In the genomic region with DNA sequence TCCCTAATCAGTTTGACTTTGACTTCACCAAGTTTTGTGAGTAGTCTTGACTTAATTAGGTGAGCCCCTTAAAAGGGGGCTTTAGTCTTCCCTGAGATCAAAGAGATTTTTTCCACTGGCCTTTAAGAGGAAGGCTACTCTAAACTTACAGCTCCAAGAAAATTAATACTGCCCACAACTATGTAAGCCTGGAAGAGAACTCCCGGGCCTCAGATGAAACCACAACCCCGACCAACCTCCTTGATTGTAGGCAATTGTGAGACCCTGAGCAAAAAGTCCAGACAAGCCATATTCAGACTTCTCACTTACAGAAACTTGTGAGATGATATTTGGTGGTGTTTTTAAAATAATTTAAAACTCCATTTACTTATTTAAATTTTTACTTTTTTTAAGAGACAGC, we compare ENCODE assay signal across 17 cellular contexts. TPM values are rescaled to one million over a fixed set of nuclear protein-coding genes. Genes with fewer than 3 reads are reported as not detected.
DNase-seq lines count a peak whose midpoint lies in the region; ATAC-seq, FAIRE-seq and TF ChIP-seq lines count a peak whose summit lies in the region.
"Had no signal": no experiment of that assay in that cellular context is flagged by ENCODE, and none has a peak within 500 bp of the region (broad histone marks: within the 10 kb centered on the region; RNA-seq: fewer than 3 reads in every experiment).

No MANE protein-coding gene starts in this region.

- no peaks in the 10 kb centered on the region for H4K20me1 ChIP-seq in Karpas-422 (ENCODE audit: insufficient read depth, low read depth, low read length)
- peaks cover 84% of the 10 kb centered on the region for H4K20me1 ChIP-seq in astrocyte (ENCODE audit: insufficient read depth, low read length)
- H4K20me1 ChIP-seq in neural progenitor cell (ENCODE audit: low read depth): peaks cover 6% of the 10 kb centered on the region

- peaks cover 26% of the 10 kb centered on the region for H3F3A ChIP-seq in neural progenitor cell (ENCODE audit: low read depth)

- peaks cover 26% of the 10 kb centered on the region for H3K36me3 Mint-ChIP-seq in astrocyte (ENCODE audit: low read depth, unreplicated experiment)
- peaks cover 41% of the 10 kb centered on the region for H3K36me3 Mint-ChIP-seq in endodermal cell (ENCODE audit: low read depth)
- peaks cover 41% of the 10 kb centered on the region for H3K36me3 Mint-ChIP-seq in neural progenitor cell

- H3K4me3 ChIP-seq in Karpas-422 (ENCODE audit: low read length) (no peak overlapping the region), astrocyte (ENCODE audit: insufficient read depth, low read depth, low read length) (no peak overlapping the region), endodermal cell (ENCODE audit: low read length) (peak overlapping the region; percentile 39), neural progenitor cell (no peak overlapping the region), colonic mucosa (no peak overlapping the region)
- H3K4me3 ChIP-seq: BLaER1 treated with 17β-estradiol and CSF1 and Interleukin-3, amounts not matched to agents 10 nM and 100 nM had no signal

- H3K4me2 ChIP-seq in Karpas-422 (ENCODE audit: low read depth, low read length, poor library complexity, severe bottlenecking) (no peak overlapping the region), astrocyte (ENCODE audit: low read length) (no peak overlapping the region), neural progenitor cell (no peak overlapping the region)
- H3K4me2 ChIP-seq: BLaER1 treated with 17β-estradiol and CSF1 and Interleukin-3, amounts not matched to agents 10 nM and 100 nM had no signal

- TF ChIP-seq CTCF in astrocyte (IDR thresholded peaks at IDR 0.05; ENCODE audit: insufficient read depth, low read depth, low read length) (no peak), endodermal cell (conservative IDR thresholded peaks at IDR 0.05) (no peak), neural progenitor cell (IDR thresholded peaks at IDR 0.05) (no peak), colonic mucosa (IDR thresholded peaks at IDR 0.05) (no peak)

- H3K9me3 Mint-ChIP-seq in astrocyte (ENCODE audit: unreplicated experiment) (peaks cover 14% of the 10 kb centered on the region), endodermal cell (peaks cover 7% of the 10 kb centered on the region), neural progenitor cell (peaks cover 25% of the 10 kb centered on the region)

- H3K9ac ChIP-seq in Karpas-422 (ENCODE audit: low read length) (no peak overlapping the region), astrocyte (ENCODE audit: low read length) (no peak overlapping the region), endodermal cell (ENCODE audit: extremely low read depth, low read length, poor library complexity, severe bottlenecking) (no peak overlapping the region), neural progenitor cell (no peak overlapping the region), colonic mucosa (ENCODE audit: low read depth in 2 of 2, low read length in 2 of 2) (no peak overlapping the region)
- H3K9ac ChIP-seq: BLaER1 treated with 17β-estradiol and CSF1 and Interleukin-3, amounts not matched to agents 10 nM and 100 nM had no signal

- FAIRE-seq in astrocyte (lab: Jason Lieb, UNC): no peak

- intact Hi-C loops in colonic mucosa (cut with DNase I): no loop called here

- H2AFZ ChIP-seq in Karpas-422 (ENCODE audit: low read length) (no peak overlapping the region), astrocyte (ENCODE audit: low read depth, low read length) (no peak overlapping the region), neural progenitor cell (replicated peaks) (no peak overlapping the region)

- H3K9me2 ChIP-seq in Karpas-422 (replicated peaks; ENCODE audit: insufficient read depth, low read length): no peaks in the 10 kb centered on the region

- no peak overlapping the region for H3K27ac Mint-ChIP-seq in astrocyte (ENCODE audit: unreplicated experiment)
- no peak overlapping the region for H3K27ac Mint-ChIP-seq in endodermal cell
- H3K27ac Mint-ChIP-seq in neural progenitor cell: no peak overlapping the region
- H3K27ac Mint-ChIP-seq: B cell had no signal

- H3K27me3 Mint-ChIP-seq in astrocyte (ENCODE audit: low read depth, unreplicated experiment): no peaks in the 10 kb centered on the region
- H3K27me3 Mint-ChIP-seq in endodermal cell (ENCODE audit: insufficient read depth): peaks cover 18% of the 10 kb centered on the region
- no peaks in the 10 kb centered on the region for H3K27me3 Mint-ChIP-seq in neural progenitor cell (ENCODE audit: insufficient read depth, low read depth)
- H3K27me3 Mint-ChIP-seq: B cell had no signal

- WGBS in endodermal cell (ENCODE audit: insufficient coverage in 1 of 2, insufficient read length in 1 of 2), 2 experiments: 97% methylated on average over 2 of the region's 2 CpGs; no CpG with 5 or more reads in 1 of the 2 experiments

- H3K4me3 Mint-ChIP-seq in astrocyte (ENCODE audit: unreplicated experiment): no peak overlapping the region
- no peak overlapping the region for H3K4me3 Mint-ChIP-seq in endodermal cell
- H3K4me3 Mint-ChIP-seq in neural progenitor cell: no peak overlapping the region
- H3K4me3 Mint-ChIP-seq: B cell; CD8-positive, alpha-beta T cell had no signal

- ATAC-seq in HG03521 (IDR thresholded peaks at IDR 0.05; ENCODE audit: unreplicated experiment): no peak
- no peak for ATAC-seq in HG02588 (IDR thresholded peaks at IDR 0.05; ENCODE audit: unreplicated experiment)
- no peak for ATAC-seq in HG03135 (IDR thresholded peaks at IDR 0.05; ENCODE audit: unreplicated experiment)
- ATAC-seq: CD8-positive, alpha-beta T cell had no signal

- peaks cover 29% of the 10 kb centered on the region for H3K36me3 ChIP-seq in Karpas-422 (ENCODE audit: insufficient read depth, low read length)
- H3K36me3 ChIP-seq in astrocyte (ENCODE audit: insufficient read depth, low read length): no peaks in the 10 kb centered on the region
- peaks cover 25% of the 10 kb centered on the region for H3K36me3 ChIP-seq in endodermal cell (ENCODE audit: control insufficient read depth, insufficient read depth, low read length)
- no peaks in the 10 kb centered on the region for H3K36me3 ChIP-seq in neural progenitor cell
- H3K36me3 ChIP-seq in colonic mucosa: no peaks in the 10 kb centered on the region

- H3K27ac ChIP-seq in Karpas-422 (ENCODE audit: low read length) (no peak overlapping the region), astrocyte (ENCODE audit: low read depth, low read length) (no peak overlapping the region), endodermal cell (ENCODE audit: low read depth, low read length) (no peak overlapping the region), neural progenitor cell (peak overlapping the region; percentile 36), colonic mucosa (no peak overlapping the region)
- H3K27ac ChIP-seq: BLaER1 treated with 17β-estradiol and CSF1 and Interleukin-3, amounts not matched to agents 10 nM and 100 nM had no signal

- H3K27me3 ChIP-seq in Karpas-422 (ENCODE audit: low read length): no peaks in the 10 kb centered on the region
- H3K27me3 ChIP-seq in astrocyte (ENCODE audit: insufficient read depth, low read length): no peaks in the 10 kb centered on the region
- no peaks in the 10 kb centered on the region for H3K27me3 ChIP-seq in endodermal cell (ENCODE audit: control insufficient read depth, insufficient read depth, low read length, poor library complexity, severe bottlenecking)
- H3K27me3 ChIP-seq in neural progenitor cell: no peaks in the 10 kb centered on the region
- no peaks in the 10 kb centered on the region for H3K27me3 ChIP-seq in colonic mucosa
- H3K27me3 ChIP-seq: BLaER1 treated with 17β-estradiol and CSF1 and Interleukin-3, amounts not matched to agents 10 nM and 100 nM had no signal

- H3K4me1 ChIP-seq in Karpas-422 (ENCODE audit: low read length): peaks cover 13% of the 10 kb centered on the region
- H3K4me1 ChIP-seq in astrocyte (ENCODE audit: insufficient read depth, low read length): no peaks in the 10 kb centered on the region
- no peaks in the 10 kb centered on the region for H3K4me1 ChIP-seq in endodermal cell (ENCODE audit: control insufficient read depth, insufficient read depth, low read length)
- H3K4me1 ChIP-seq in neural progenitor cell: peaks cover 5% of the 10 kb centered on the region
- no peaks in the 10 kb centered on the region for H3K4me1 ChIP-seq in colonic mucosa

- H3K9me3 ChIP-seq in Karpas-422 (ENCODE audit: low read length) (no peaks in the 10 kb centered on the region), astrocyte (ENCODE audit: insufficient read depth, low read depth, low read length) (no peaks in the 10 kb centered on the region), endodermal cell (ENCODE audit: control insufficient read depth, low read length) (no peaks in the 10 kb centered on the region), neural progenitor cell (ENCODE audit: low read depth) (no peaks in the 10 kb centered on the region), colonic mucosa (no peaks in the 10 kb centered on the region)

- H3K4me1 Mint-ChIP-seq in astrocyte (ENCODE audit: low read depth, unreplicated experiment) (peaks cover 22% of the 10 kb centered on the region), endodermal cell (peaks cover 21% of the 10 kb centered on the region), neural progenitor cell (peaks cover 6% of the 10 kb centered on the region)

- DNase-seq in Karpas-422 (peak; percentile 36), astrocyte (ENCODE audit: low read depth) (peak; percentile 30), endodermal cell (no peak), neural progenitor cell (ENCODE audit: low spot score) (no peak), colonic mucosa (no peak)
- DNase-seq: 8988T; Calu3; CD8-positive, alpha-beta T cell; DMS79 treated with DMSO at 0.1 percent for 48 hours; GF-D8; GOT3; H7 had no signal

- peaks cover 99% of the 10 kb centered on the region for H3K79me2 ChIP-seq in Karpas-422 (ENCODE audit: low read length)
- H3K79me2 ChIP-seq in astrocyte (ENCODE audit: insufficient read depth, low read length): peaks cover 83% of the 10 kb centered on the region
- peaks cover 32% of the 10 kb centered on the region for H3K79me2 ChIP-seq in neural progenitor cell (ENCODE audit: low read depth)

RNA-seq across cellular contexts. Expression of gene SNX3, which starts 18.1 kb away (rescaled TPM):
- 90.8 and 177 TPM in 2 replicates for total RNA-seq in Karpas-422 (2014; rRNA removed; shearing (Covaris generic); ENCODE audit: low replicate concordance)
- 154 and 165 TPM in 2 replicates for total RNA-seq in astrocyte
- 10 to 100 TPM; 79.2 TPM for total RNA-seq in endodermal cell
- polyA plus RNA-seq in endodermal cell (2013, experiment 1 of 2): 98.8 TPM
- 105 TPM for polyA plus RNA-seq in endodermal cell (2013, experiment 2 of 2)
- 67.8 and 122 TPM in 2 replicates for total RNA-seq in neural progenitor cell (ENCODE audit: low replicate concordance)
- 100 to 1,000 TPM; 118 to 143 TPM for total RNA-seq in colonic mucosa

RNA-seq across cellular contexts. Expression of gene AFG1L, which starts 52.1 kb away (rescaled TPM):
- 1.4 and 6.1 TPM in 2 replicates for total RNA-seq in Karpas-422 (2014; rRNA removed; shearing (Covaris generic); ENCODE audit: low replicate concordance)
- total RNA-seq in astrocyte: 6.4 and 7.9 TPM in 2 replicates
- 10 to 100 TPM; 10.5 to 11.1 TPM for total RNA-seq in endodermal cell
- polyA plus RNA-seq in endodermal cell (2013, experiment 1 of 2): 4.3 TPM
- 5.6 TPM for polyA plus RNA-seq in endodermal cell (2013, experiment 2 of 2)
- 2.9 and 8.3 TPM in 2 replicates for total RNA-seq in neural progenitor cell (ENCODE audit: low replicate concordance)
- 10 to 100 TPM in 1 of 2 donors, 1 to 10 TPM in 1; 9.5 to 10.9 TPM for total RNA-seq in colonic mucosa

Comparison
In these comparisons a context has a peak if more than half of its experiments do, and no peak if none do; other contexts are left out.
1. DNase-seq: peak in Karpas-422 (single experiment) and astrocyte (single experiment); none in endodermal cell (single experiment), neural progenitor cell (single experiment) and colonic mucosa (single experiment).